Comparison of ENCODE assay signal across 18 cellular contexts in genomic region chr3:138569090-138569489, GRCh38. TPM values are rescaled to one million over a fixed set of nuclear protein-coding genes. Genes with fewer than 3 reads are reported as not detected.
DNase-seq lines count a peak whose midpoint lies in the region; ATAC-seq, FAIRE-seq and TF ChIP-seq lines count a peak whose summit lies in the region.
"Had no signal": no experiment of that assay in that cellular context is flagged by ENCODE, and none has a peak within 500 bp of the region (broad histone marks: within the 10 kb centered on the region; RNA-seq: fewer than 3 reads in every experiment).

No MANE protein-coding gene starts in this region.

- H3K4ac ChIP-seq in IMR-90 (ENCODE audit: low read depth, low read length): no peak overlapping the region

- H3K27ac ChIP-seq in IMR-90 (ENCODE audit: insufficient read depth, low read length) (no peak overlapping the region), K562 (ENCODE audit: extremely low read depth, low read depth, low read length) (no peak overlapping the region), MM.1S (ENCODE audit: low read length) (no peak overlapping the region)

- peaks cover 0 to 3% of the 10 kb centered on the region in 2 experiments; a peak in 1 of 4 replicates for H3K79me1 ChIP-seq in IMR-90 (ENCODE audit: low read depth in 1 of 2, low read length in 2 of 2)

- no TSS peak for BruUV-seq in IMR-90 (replicated peaks; lab: Mats Ljungman, UMichigan)
- no TSS peak for BruUV-seq in K562 (replicated peaks; lab: Mats Ljungman, UMichigan)

- no peak overlapping the region for H3K9ac ChIP-seq in IMR-90 (ENCODE audit: low read depth, low read length)
- no peak overlapping the region for H3K9ac ChIP-seq in K562 (ENCODE audit: insufficient read depth in 1 of 2, low read depth in 2 of 2, low read length in 2 of 2)
- no peak overlapping the region for H3K9ac ChIP-seq in MM.1S (ENCODE audit: low read length)
- H3K9ac ChIP-seq: SK-N-SH had no signal

- DNase-seq in EH (ENCODE audit: low read depth) (peak; percentile 3), IMR-90 (peak; percentile 57), K562 (ENCODE audit: extremely low read depth in 1 of 4, low spot score in 3 of 4) (no peak), CD1c-positive myeloid dendritic cell (ENCODE audit: extremely low spot score) (no peak), NCI-H345 treated with DMSO at 0.1 percent for 48 hours (lab: John Stamatoyannopoulos, UW; ENCODE audit: unreplicated experiment) (no peak), medulla oblongata (ENCODE audit: extremely low spot score) (no peak), MM.1S (no peak)
- DNase-seq: Calu3; CD4-positive, alpha-beta memory T cell; H9; NCI-H1105; NCI-H2081; NCI-H510A treated with DMSO at 0.1 percent for 48 hours; NCI-H774; RPMI8226; SHP77 treated with DMSO at 0.1 percent for 48 hours; SK-N-SH had no signal

- CTCF ChIA-PET in IMR-90 (lab: Yijun Ruan, JAX): interaction anchor here (0.6 kb wide), 1 partner anchor 744 kb away, joined by 4 read pairs; no protein-coding TSS in a partner anchor
- CTCF ChIA-PET in K562 (lab: Yijun Ruan, JAX; ENCODE audit: low intra/inter-chr PET ratio): no interaction called here

- H3K4me2 ChIP-seq in IMR-90 (ENCODE audit: low read depth, low read length): no peak overlapping the region
- no peak overlapping the region for H3K4me2 ChIP-seq in K562 (ENCODE audit: insufficient read depth, low read length)
- no peak overlapping the region for H3K4me2 ChIP-seq in MM.1S (ENCODE audit: low read depth, low read length)
- H3K4me2 ChIP-seq: SK-N-SH had no signal

- no peak overlapping the region for H3K4me3 ChIP-seq in IMR-90 (ENCODE audit: insufficient read depth, low read depth, low read length)
- H3K4me3 ChIP-seq in K562: no peak overlapping the region
- H3K4me3 ChIP-seq in MM.1S (ENCODE audit: low read length): no peak overlapping the region

- H3K27me3 ChIP-seq in IMR-90 (ENCODE audit: control insufficient read depth, insufficient read depth, low read length): no peaks in the 10 kb centered on the region
- no peaks in the 10 kb centered on the region for H3K27me3 ChIP-seq in K562 (ENCODE audit: control insufficient read depth in 2 of 2, insufficient read depth in 2 of 2, low read length in 2 of 2)
- H3K27me3 ChIP-seq in MM.1S (replicated peaks; ENCODE audit: insufficient read depth, low read length): no peaks in the 10 kb centered on the region

- H4K91ac ChIP-seq in IMR-90 (ENCODE audit: insufficient read depth, low read depth, low read length): no peak overlapping the region

- no peak overlapping the region for H3K56ac ChIP-seq in IMR-90 (ENCODE audit: extremely low read depth, insufficient read depth, low read length)

- no CpG with 5 or more reads among the region's 2 CpGs for whole genome bisulfite sequencing in IMR-90 (ENCODE audit: extremely low coverage in 2 of 2, insufficient read length in 1 of 2), 2 experiments
- WGBS in K562 (ENCODE audit: insufficient coverage, low coverage, missing lambda C conversion rate): 22% methylated on average over 2 of the region's 2 CpGs

- H2BK120ac ChIP-seq in IMR-90 (ENCODE audit: low read depth, low read length): no peak overlapping the region

- FAIRE-seq in K562 (lab: Jason Lieb, UNC): no peak
- FAIRE-seq: GM12892 had no signal

- no peak for TF ChIP-seq EP300 in K562 (IDR thresholded peaks at IDR 0.05; ENCODE audit: low read length)

- no peak overlapping the region for H2BK15ac ChIP-seq in IMR-90 (ENCODE audit: low read depth, low read length)

- no peak overlapping the region for H2AK5ac ChIP-seq in IMR-90 (ENCODE audit: low read depth, low read length)

- POLR2A ChIA-PET in IMR-90 (lab: Charles Lee; ENCODE audit: unreplicated experiment) (no interaction called here), K562 (lab: Yijun Ruan, JAX) (interaction anchor here (1.2 to 2.1 kb wide), 2 partner anchors 9 to 10 kb away, joined by 3 to 5 read pairs; no protein-coding TSS in a partner anchor)

- intact Hi-C loops in IMR-90 (cut with micrococcal nuclease) (no loop called here), K562 (cut with micrococcal nuclease) (no loop called here)

- H2AFZ ChIP-seq in IMR-90 (replicated peaks; ENCODE audit: low read length, poor library complexity): no peak overlapping the region
- no peak overlapping the region for H2AFZ ChIP-seq in K562 (ENCODE audit: low read depth, low read length)
- H2AFZ ChIP-seq in MM.1S (ENCODE audit: low read length): no peak overlapping the region

- ATAC-seq in IMR-90 (ENCODE audit: low read depth) (peak; percentile 46), K562 (no peak)

- H3K18ac ChIP-seq in IMR-90 (ENCODE audit: low read depth, low read length): no peak overlapping the region

- no peak overlapping the region for H3K23ac ChIP-seq in IMR-90 (ENCODE audit: low read depth, low read length)

- H4K20me1 ChIP-seq in IMR-90 (ENCODE audit: insufficient read depth, low read length): no peaks in the 10 kb centered on the region
- H4K20me1 ChIP-seq in K562 (replicated peaks; ENCODE audit: control insufficient read depth, insufficient read depth, low read length): no peaks in the 10 kb centered on the region
- H4K20me1 ChIP-seq in MM.1S (ENCODE audit: insufficient read depth, low read length): no peaks in the 10 kb centered on the region

- H3F3A ChIP-seq in MM.1S (ENCODE audit: insufficient read depth, low read length): no peaks in the 10 kb centered on the region

- no peaks in the 10 kb centered on the region for H3K79me2 ChIP-seq in K562 (ENCODE audit: control insufficient read depth, insufficient read depth, low read length)
- H3K79me2 ChIP-seq in MM.1S (ENCODE audit: low read length): no peaks in the 10 kb centered on the region

- H3K4me1 ChIP-seq in IMR-90 (ENCODE audit: control insufficient read depth, insufficient read depth, low read length) (no peaks in the 10 kb centered on the region), K562 (replicated peaks in 1 of 2; ENCODE audit: control insufficient read depth in 2 of 2, insufficient read depth in 2 of 2, low read length in 2 of 2) (no peaks in the 10 kb centered on the region), MM.1S (ENCODE audit: low read length) (peaks cover 7% of the 10 kb centered on the region; the same call in 1 of the 2 replicates)

- no peak overlapping the region for H2BK20ac ChIP-seq in IMR-90 (ENCODE audit: low read depth, low read length)

- in situ Hi-C loops in IMR-90 (cut with MboI; ENCODE audit: low sequenced_read_pairs): no loop called here
- in situ Hi-C loops in K562 (cut with MboI): loop anchor here (5.0 kb wide), 1 partner anchor 48 kb away; no protein-coding TSS in a partner anchor

- H3K36me3 ChIP-seq in IMR-90 (ENCODE audit: control insufficient read depth, insufficient read depth, low read length) (no peaks in the 10 kb centered on the region), K562 (ENCODE audit: control insufficient read depth, insufficient read depth, low read length) (0 out of 3 replicates have a peak, but pooled peaks cover 4% of the 10 kb centered on the region), MM.1S (replicated peaks; ENCODE audit: insufficient read depth, low read length) (no peaks in the 10 kb centered on the region; the same call in 1 of the 2 replicates)

- H3K9me3 ChIP-seq in IMR-90 (ENCODE audit: control insufficient read depth, insufficient read depth, low read length): peaks cover 2% of the 10 kb centered on the region; the same call in 1 of the 2 replicates
- no peaks in the 10 kb centered on the region for H3K9me3 ChIP-seq in K562 (replicated peaks; ENCODE audit: control insufficient read depth, insufficient read depth, low read depth, low read length)
- no peaks in the 10 kb centered on the region for H3K9me3 ChIP-seq in MM.1S (replicated peaks; ENCODE audit: insufficient read depth, low read length)

- dilution Hi-C loops in IMR-90 (cut with HindIII; ENCODE audit: low sequenced_read_pairs, unreplicated experiment): no loop called here

- H2AK9ac ChIP-seq in IMR-90 (replicated peaks; ENCODE audit: low read depth, low read length, poor library complexity): no peak overlapping the region

- H3K14ac ChIP-seq in IMR-90 (replicated peaks; ENCODE audit: low read depth, low read length): no peak overlapping the region

- H4K5ac ChIP-seq in IMR-90 (ENCODE audit: low read depth, low read length): no peak overlapping the region

- no peaks in the 10 kb centered on the region for H3K9me2 ChIP-seq in MM.1S (replicated peaks; ENCODE audit: insufficient read depth, low read length)
- H3K9me2 ChIP-seq: SK-N-SH had no signal

- H4K8ac ChIP-seq in IMR-90 (ENCODE audit: low read depth in 2 of 2, low read length in 2 of 2): no peak overlapping the region

- TF ChIP-seq POLR2A in IMR-90 (IDR thresholded peaks at IDR 0.05; ENCODE audit: low read depth, low read length) (no peak), K562 (conservative IDR thresholded peaks at IDR 0.05) (no peak)

- no peaks in the 10 kb centered on the region for H3K9me1 ChIP-seq in IMR-90 (ENCODE audit: insufficient read depth, low read length)
- no peaks in the 10 kb centered on the region for H3K9me1 ChIP-seq in K562 (ENCODE audit: control insufficient read depth, insufficient read depth, low read length)

- TF ChIP-seq CTCF in IMR-90 (conservative IDR thresholded peaks at IDR 0.05; ENCODE audit: low read depth, low read length) (no peak), K562 (IDR thresholded peaks at IDR 0.05 in 2 of 3, conservative IDR thresholded peaks at IDR 0.05 in 1 of 3; ENCODE audit: insufficient read depth in 2 of 3, low read depth in 1 of 3, low read length in 3 of 3) (no peak), MM.1S (IDR thresholded peaks at IDR 0.05; ENCODE audit: low read length) (no peak)

- H2BK5ac ChIP-seq in IMR-90 (ENCODE audit: low read depth, low read length, poor library complexity, severe bottlenecking): no peak overlapping the region

- TF ChIP-seq RAD21 in IMR-90 (IDR thresholded peaks at IDR 0.05; ENCODE audit: low read length) (no peak), K562 (CRISPR knock-in tag; conservative IDR thresholded peaks at IDR 0.05 in 1 of 2, IDR thresholded peaks at IDR 0.05 in 1 of 2) (no peak)

RNA-seq across cellular contexts. Expression of gene CEP70, which starts 25.0 kb away (rescaled TPM):
- 11.1 and 21.4 TPM in 2 replicates for total RNA-seq in IMR-90 (2012; rRNA removed)
- 3.5 and 4.6 TPM in 2 replicates for polyA plus RNA-seq in IMR-90 (2012; rRNA removed)
- 0.44 and 0.73 TPM in 2 replicates for polyA plus RNA-seq in IMR-90 (2012; cell fraction: cytosol; rRNA removed)
- polyA plus RNA-seq in IMR-90 (2012; cell fraction: nucleus; rRNA removed; ENCODE audit: low replicate concordance): 0.40 and 4.6 TPM in 2 replicates
- 15.5 and 69.5 TPM in 2 replicates for total RNA-seq in K562 (2011; cell fraction: chromatin; rRNA removed; ENCODE audit: low replicate concordance)
- total RNA-seq in K562 (2011; cell fraction: nucleolus; rRNA removed): 7.7 and 11.1 TPM in 2 replicates
- total RNA-seq in K562 (2011; cell fraction: nucleoplasm; rRNA removed): 25.5 and 31.6 TPM in 2 replicates
- 16.0 and 16.1 TPM in 2 replicates for total RNA-seq in K562 (2014; rRNA removed)
- total RNA-seq in K562 (2014; rRNA removed; fragmentation: Illumina TruSeq; extraction: Trizol): 31.5 and 34.9 TPM in 2 replicates
- 27.8 and 31.0 TPM in 2 replicates for total RNA-seq in K562 (2015; rRNA removed; fragmentation: Illumina TruSeq; extraction: Trizol)
- 17.7 and 18.3 TPM in 2 replicates for total RNA-seq in K562 (2021)
- polyA plus RNA-seq in K562 (2011; rRNA removed): 19.3 and 23.4 TPM in 2 replicates
- polyA plus RNA-seq in K562 (2011; cell fraction: cytosol; rRNA removed): 1.5 and 4.0 TPM in 2 replicates
- 11.0 and 21.3 TPM in 2 replicates for polyA plus RNA-seq in K562 (2011; cell fraction: nucleus; rRNA removed)
- 22.4 and 27.6 TPM in 2 replicates for polyA plus RNA-seq in K562 (2012)
- polyA plus RNA-seq in K562 (2014; fragmentation: Illumina TruSeq; extraction: Trizol): 20.9 and 24.2 TPM in 2 replicates
- polyA plus RNA-seq in K562 (2014; fragmentation: Nextera tagmentation; extraction: Ambion mirVana): 10 to 100 TPM; 19.5 to 29.3 TPM
- polyA plus RNA-seq in K562 (2014; rRNA removed): 16.8 and 17.5 TPM in 2 replicates
- polyA minus RNA-seq in K562 (2011; rRNA and poly(A)+ RNA removed): 38.5 and 53.7 TPM in 2 replicates
- 9.1 and 10.6 TPM in 2 replicates for polyA minus RNA-seq in K562 (2011; cell fraction: cytosol; rRNA and poly(A)+ RNA removed)
- 23.8 and 48.2 TPM in 2 replicates for polyA minus RNA-seq in K562 (2011; cell fraction: nucleus; rRNA and poly(A)+ RNA removed)

RNA-seq across cellular contexts. Expression of gene FAIM, which starts 39.5 kb away (rescaled TPM):
- 2.5 and 5.3 TPM in 2 replicates for total RNA-seq in IMR-90 (2012; rRNA removed)
- 2.5 and 3.4 TPM in 2 replicates for polyA plus RNA-seq in IMR-90 (2012; rRNA removed)
- 0.92 and 1.5 TPM in 2 replicates for polyA plus RNA-seq in IMR-90 (2012; cell fraction: cytosol; rRNA removed)
- polyA plus RNA-seq in IMR-90 (2012; cell fraction: nucleus; rRNA removed; ENCODE audit: low replicate concordance): 0.60 and 2.1 TPM in 2 replicates
- total RNA-seq in K562 (2011; cell fraction: chromatin; rRNA removed; ENCODE audit: low replicate concordance): 1.00 and 1.9 TPM in 2 replicates
- 0.53 and 0.67 TPM in 2 replicates for total RNA-seq in K562 (2011; cell fraction: nucleolus; rRNA removed)
- 0.95 and 1.8 TPM in 2 replicates for total RNA-seq in K562 (2011; cell fraction: nucleoplasm; rRNA removed)
- 6.4 and 7.9 TPM in 2 replicates for total RNA-seq in K562 (2014; rRNA removed)
- total RNA-seq in K562 (2014; rRNA removed; fragmentation: Illumina TruSeq; extraction: Trizol): 5.1 and 6.6 TPM in 2 replicates
- total RNA-seq in K562 (2015; rRNA removed; fragmentation: Illumina TruSeq; extraction: Trizol): 6.3 and 7.9 TPM in 2 replicates
- 3.1 and 3.7 TPM in 2 replicates for total RNA-seq in K562 (2021)
- polyA plus RNA-seq in K562 (2011; rRNA removed): 1.2 and 2.5 TPM in 2 replicates
- 0.42 and 0.96 TPM in 2 replicates for polyA plus RNA-seq in K562 (2011; cell fraction: cytosol; rRNA removed)
- polyA plus RNA-seq in K562 (2011; cell fraction: nucleus; rRNA removed): 0.41 and 0.49 TPM in 2 replicates
- polyA plus RNA-seq in K562 (2012): 2.3 and 4.6 TPM in 2 replicates
- polyA plus RNA-seq in K562 (2014; fragmentation: Illumina TruSeq; extraction: Trizol): 4.8 and 6.7 TPM in 2 replicates
- 1 to 10 TPM; 6.0 to 6.8 TPM for polyA plus RNA-seq in K562 (2014; fragmentation: Nextera tagmentation; extraction: Ambion mirVana)
- 4.2 and 6.4 TPM in 2 replicates for polyA plus RNA-seq in K562 (2014; rRNA removed)
- 1.3 TPM in 2 replicates for polyA minus RNA-seq in K562 (2011; rRNA and poly(A)+ RNA removed)
- polyA minus RNA-seq in K562 (2011; cell fraction: cytosol; rRNA and poly(A)+ RNA removed): 1.3 TPM in 1 of 2 replicates, not detected in the other
- 0.11 and 0.13 TPM in 2 replicates for polyA minus RNA-seq in K562 (2011; cell fraction: nucleus; rRNA and poly(A)+ RNA removed)

Comparison
In these comparisons a context has a peak if more than half of its experiments do, and no peak if none do; other contexts are left out.
1. DNase-seq: peak in EH (single experiment) and IMR-90 (single experiment); none in K562 (0 of 4), CD1c-positive myeloid dendritic cell (single experiment), NCI-H345 treated with DMSO at 0.1 percent for 48 hours (single experiment), medulla oblongata (single experiment) and MM.1S (single experiment).